ENCODE assay signal across 8 cellular contexts in genomic region chr7:75914655-75915415, GRCh38. TPM values are rescaled to one million over a fixed set of nuclear protein-coding genes. Genes with fewer than 3 reads are reported as not detected.
DNase-seq lines count a peak whose midpoint lies in the region; ATAC-seq and TF ChIP-seq lines count a peak whose summit lies in the region.

POR (plus strand) TSS chr7:75915155; CDS start chr7:75954002, 38,847 bp downstream.

- in situ Hi-C loops in GM13976 (cut with MboI; ENCODE audit: low sequenced_read_pairs, unreplicated experiment), result no loop called here

- TF ChIP-seq EP300 in upper lobe of left lung (IDR thresholded peaks at IDR 0.05), result peak in 2 of 4 donors; percentile 2 to 79

- intact Hi-C loops in adrenal gland (cut with DNase I), result loop anchor here (5.0 to 10.0 kb wide), 2 partner anchors 72 to 80 kb away; partner anchors contain the start of gene TMEM120A (in 1 of the 2)
- intact Hi-C loops in heart left ventricle (cut with DNase I), result loop anchor here in 8 of 10 donors (2.0 to 10.0 kb wide), 12 partner anchors 36 to 97 kb away; partner anchors contain the start of genes TMEM120A (in 5 of the 8) and RHBDD2 (in 4 of the 8)
- intact Hi-C loops in posterior vena cava (cut with DNase I), result loop anchor here (5.0 to 10.0 kb wide), 2 partner anchors 50 to 1343 kb away; no protein-coding TSS in a partner anchor

- no peaks in the 10 kb centered on the region for H3K36me3 ChIP-seq in adrenal gland (replicated peaks in 1 of 2)
- no peaks in the 10 kb centered on the region for H3K36me3 ChIP-seq in heart left ventricle
- no peaks in the 10 kb centered on the region for H3K36me3 ChIP-seq in upper lobe of left lung

- H3K4me1 ChIP-seq in adrenal gland (replicated peaks in 1 of 2) (peaks cover 24 to 46% of the 10 kb centered on the region in 2 donors), heart left ventricle (peaks cover 0 to 48% (median 21%) of the 10 kb centered on the region in 12 donors), upper lobe of left lung (peaks cover 13 to 55% (median 36%) of the 10 kb centered on the region in 4 donors)

- no peak for TF ChIP-seq CTCF in GM13976 (IDR thresholded peaks at IDR 0.05; ENCODE audit: borderline replicate concordance, control extremely low read depth, extremely low read depth, insufficient read depth, missing control alignments)
- TF ChIP-seq CTCF in adrenal gland (IDR thresholded peaks at IDR 0.05), result peak in 1 of 6 experiments; percentile 46
- TF ChIP-seq CTCF in heart left ventricle (IDR thresholded peaks at IDR 0.05), result peak in 5 of 12 donors; percentile 20 to 46 (median 30)
- TF ChIP-seq CTCF in upper lobe of left lung (IDR thresholded peaks at IDR 0.05), result peak in 3 of 6 experiments; percentile 45 to 60 (median 58)

- H3K27me3 ChIP-seq in adrenal gland (no peaks in the 10 kb centered on the region), heart left ventricle (no peaks in the 10 kb centered on the region), upper lobe of left lung (no peaks in the 10 kb centered on the region)

- H3K4me3 ChIP-seq in adrenal gland (peak within 1 kb of the TSS in 3 of 4 donors; percentile 80 to 88 (median 84)), heart left ventricle (peak within 1 kb of the TSS; percentile 72 to 100 (median 93)), upper lobe of left lung (peak within 1 kb of the TSS; percentile 70 to 97 (median 89))

- 0% methylated on average over 35 to 82 of the region's 82 CpGs; no CpG with 5 or more reads in 1 of the 4 donors for WGBS in adrenal gland, 4 donors
- WGBS in heart left ventricle, 4 donors, result 0 to 1% (median 0%) methylated on average over 8 to 82 of the region's 82 CpGs
- 0 to 1% methylated on average over 8 to 56 of the region's 82 CpGs for WGBS in upper lobe of left lung, 2 donors

- H3K27ac ChIP-seq in adrenal gland, result peak within 1 kb of the TSS; percentile 86 to 97 (median 94)
- peak within 1 kb of the TSS; percentile 76 to 96 (median 94) for H3K27ac ChIP-seq in heart left ventricle
- H3K27ac ChIP-seq in upper lobe of left lung, result peak within 1 kb of the TSS; percentile 88 to 99 (median 94)

- DNase-seq in GM13976 (ENCODE audit: low spot score) (peak; percentile 97), NCI-H1436 treated with DMSO at 0.1 percent for 48 hours (lab: John Stamatoyannopoulos, UW) (peak; percentile 61), T-helper 1 cell (peak; percentile 92 to 97 (median 93)), adrenal gland (peak; percentile 94 to 98 (median 96)), heart left ventricle (peak; percentile 95 to 98 (median 96)), posterior vena cava (ENCODE audit: low spot score) (peak; percentile 98), upper lobe of left lung (peak; percentile 96 to 100)

- H3K9me3 ChIP-seq in adrenal gland (replicated peaks in 1 of 3) (no peaks in the 10 kb centered on the region), heart left ventricle (no peaks in the 10 kb centered on the region), upper lobe of left lung (no peaks in the 10 kb centered on the region)

- peak; percentile 99 to 100 for TF ChIP-seq POLR2A in adrenal gland (IDR thresholded peaks at IDR 0.05)
- TF ChIP-seq POLR2A in heart left ventricle (IDR thresholded peaks at IDR 0.05), result peak; percentile 79 to 100
- peak; percentile 88 to 100 (median 98) for TF ChIP-seq POLR2A in upper lobe of left lung (IDR thresholded peaks at IDR 0.05)

- ATAC-seq in HG02840 (IDR thresholded peaks at IDR 0.05; ENCODE audit: low FRiP score, unreplicated experiment) (peak; percentile 92), heart left ventricle (peak; percentile 96 to 99 (median 99)), upper lobe of left lung (ENCODE audit: low FRiP score in 2 of 2) (peak; percentile 98 to 100)

RNA-seq across cellular contexts. Expression of gene POR, which starts in this region (rescaled TPM):
- total RNA-seq in adrenal gland (1,000 to 10,000 TPM in 1 of 8 donors, 100 to 1,000 TPM in 7; 268 to 1,301 (median 582) TPM), heart left ventricle (100 to 1,000 TPM in 2 of 9 donors, 10 to 100 TPM in 7; 38.3 to 202 (median 80.0) TPM), posterior vena cava (10 to 100 TPM; 76.3 to 88.8 TPM), upper lobe of left lung (100 to 1,000 TPM; 107 to 257 (median 194) TPM)
- polyA plus RNA-seq in adrenal gland (100 to 1,000 TPM; 442 to 981 (median 731) TPM), heart left ventricle (100 to 1,000 TPM in 1 of 2 donors, 10 to 100 TPM in 1; 69.5 to 169 TPM)

Comparison
In these comparisons a context has a peak if more than half of its experiments do, and no peak if none do; other contexts are left out.
1. Peak in every context shown above with its lines: DNase-seq, ATAC-seq, H3K4me3 ChIP-seq and H3K27ac ChIP-seq.